ENCODE assay signal across 18 cellular contexts in genomic region chr16:72620348-72620747, GRCh38.
A peak's percentile ranks its signal among the peaks of the same experiment; 100 is the strongest.
DNase-seq lines count a peak whose midpoint lies in the region; ATAC-seq, FAIRE-seq and TF ChIP-seq lines count a peak whose summit lies in the region.
"Had no signal": no experiment of that assay in that cellular context is flagged by ENCODE, and none has a peak within 500 bp of the region (broad histone marks: within the 10 kb centered on the region; RNA-seq: fewer than 3 reads in every experiment).

No MANE protein-coding gene starts in this region.

- H3K27me3 ChIP-seq in HepG2 (ENCODE audit: control insufficient read depth in 1 of 2, insufficient read depth in 2 of 2, low read length in 2 of 2), result no peaks in the 10 kb centered on the region
- H3K27me3 ChIP-seq in right lobe of liver, result no peaks in the 10 kb centered on the region
- no peaks in the 10 kb centered on the region for H3K27me3 ChIP-seq in trophoblast cell (ENCODE audit: insufficient read depth, low read length)
- H3K27me3 ChIP-seq: BLaER1 treated with 17β-estradiol and CSF1 and Interleukin-3, amounts not matched to agents 10 nM and 100 nM had no signal

- no peak for FAIRE-seq in HepG2 (lab: Jason Lieb, UNC)
- FAIRE-seq: H1, HTR-8/SVneo had no signal

- intact Hi-C loops in HepG2 (cut with micrococcal nuclease; ENCODE audit: unreplicated experiment), result no loop called here
- intact Hi-C loops in right lobe of liver (cut with DNase I), result no loop called here

- no peak overlapping the region for H4K91ac ChIP-seq in trophoblast cell (ENCODE audit: low read depth, low read length)

- peaks cover 0 to 2% of the 10 kb centered on the region in 2 experiments; a peak in 1 of 5 replicates for H3K36me3 ChIP-seq in HepG2 (replicated peaks in 1 of 2; ENCODE audit: control insufficient read depth in 1 of 2, insufficient read depth in 2 of 2, low read length in 2 of 2)
- no peaks in the 10 kb centered on the region for H3K36me3 ChIP-seq in right lobe of liver
- H3K36me3 ChIP-seq in trophoblast cell (ENCODE audit: control insufficient read depth in 1 of 2, insufficient read depth in 2 of 2, low read length in 2 of 2), result no peaks in the 10 kb centered on the region
- H3K36me3 ChIP-seq: BLaER1 treated with 17β-estradiol and CSF1 and Interleukin-3, amounts not matched to agents 10 nM and 100 nM; HAP-1 had no signal

- H2BK5ac ChIP-seq in trophoblast cell (ENCODE audit: low read depth, low read length, poor library complexity), result no peak overlapping the region

- no peaks in the 10 kb centered on the region for H4K20me1 ChIP-seq in HepG2 (ENCODE audit: insufficient read depth, low read length)
- H4K20me1 ChIP-seq: BLaER1 treated with 17β-estradiol and CSF1 and Interleukin-3, amounts not matched to agents 10 nM and 100 nM had no signal

- H3K4me3 ChIP-seq in HepG2 (replicated peaks in 1 of 3; ENCODE audit: insufficient read depth in 1 of 3, low read depth in 2 of 3, low read length in 3 of 3) (no peak overlapping the region), right lobe of liver (no peak overlapping the region), trophoblast cell (ENCODE audit: low read depth, low read length) (no peak overlapping the region)
- H3K4me3 ChIP-seq: BLaER1 treated with 17β-estradiol and CSF1 and Interleukin-3, amounts not matched to agents 10 nM and 100 nM; HAP-1 had no signal

- H3K9ac ChIP-seq in HepG2 (ENCODE audit: insufficient read depth, low read depth, low read length), result no peak overlapping the region
- no peak overlapping the region for H3K9ac ChIP-seq in trophoblast cell (ENCODE audit: low read length)
- H3K9ac ChIP-seq: BLaER1 treated with 17β-estradiol and CSF1 and Interleukin-3, amounts not matched to agents 10 nM and 100 nM had no signal

- POLR2A ChIA-PET in HepG2 (lab: Yijun Ruan, JAX), result interaction anchor here (0.8 kb wide), 1 partner anchor 23 kb away, joined by 3 read pairs; no protein-coding TSS in a partner anchor

- H2BK12ac ChIP-seq in trophoblast cell (ENCODE audit: low read length), result no peak overlapping the region

- H2BK120ac ChIP-seq in trophoblast cell (ENCODE audit: insufficient read depth, low read length, poor library complexity), result no peak overlapping the region

- ATAC-seq in HepG2 (no peak), right lobe of liver (no peak), HG02763 (IDR thresholded peaks at IDR 0.05; ENCODE audit: unreplicated experiment) (no peak)

- in situ Hi-C loops in HepG2 (cut with HindIII; ENCODE audit: extremely low pct_ligation_motif_present, low pct_unique_long_range_greater_than_20kb), result no loop called here

- TF ChIP-seq CTCF in HepG2 (CRISPR knock-in tag; IDR thresholded peaks at IDR 0.05), result no peak
- TF ChIP-seq CTCF in right lobe of liver (IDR thresholded peaks at IDR 0.05), result no peak

- H3K4me2 ChIP-seq in HepG2 (ENCODE audit: low read depth, low read length) (no peak overlapping the region), trophoblast cell (ENCODE audit: low read length) (no peak overlapping the region)
- H3K4me2 ChIP-seq: BLaER1 treated with 17β-estradiol and CSF1 and Interleukin-3, amounts not matched to agents 10 nM and 100 nM had no signal

- H3K9me3 ChIP-seq in HepG2 (ENCODE audit: low read length) (no peaks in the 10 kb centered on the region), right lobe of liver (no peaks in the 10 kb centered on the region), trophoblast cell (ENCODE audit: insufficient read depth, low read depth, low read length) (no peaks in the 10 kb centered on the region)
- H3K9me3 ChIP-seq: HAP-1 had no signal

- H3K4me1 ChIP-seq in HepG2 (ENCODE audit: insufficient read depth, low read length), result no peaks in the 10 kb centered on the region
- H3K4me1 ChIP-seq in right lobe of liver, result no peaks in the 10 kb centered on the region
- no peaks in the 10 kb centered on the region for H3K4me1 ChIP-seq in trophoblast cell (ENCODE audit: control insufficient read depth in 1 of 2, insufficient read depth in 2 of 2, low read length in 2 of 2)
- H3K4me1 ChIP-seq: BLaER1 treated with 17β-estradiol and CSF1 and Interleukin-3, amounts not matched to agents 10 nM and 100 nM had no signal

- H4K8ac ChIP-seq in trophoblast cell (ENCODE audit: low read depth, low read length), result no peak overlapping the region

- H3K79me1 ChIP-seq in trophoblast cell (ENCODE audit: low read length), result no peaks in the 10 kb centered on the region

- no peak for TF ChIP-seq RAD21 in HepG2 (CRISPR knock-in tag; IDR thresholded peaks at IDR 0.05)

- no peak overlapping the region for H2AK5ac ChIP-seq in trophoblast cell (ENCODE audit: low read length)

- H2AFZ ChIP-seq in HepG2 (ENCODE audit: low read length), result no peak overlapping the region
- no peak overlapping the region for H2AFZ ChIP-seq in trophoblast cell (ENCODE audit: insufficient read depth, low read length, poor library complexity)

- no peak overlapping the region for H3K23ac ChIP-seq in trophoblast cell (ENCODE audit: low read length)

- DNase-seq in DMS79 (lab: John Stamatoyannopoulos, UW) (peak; percentile 35), DMS79 treated with DMSO at 0.1 percent for 48 hours (lab: John Stamatoyannopoulos, UW) (no peak), HepG2 (ENCODE audit: low spot score) (no peak), right lobe of liver (no peak), left kidney (ENCODE audit: low read depth, low spot score) (peak; percentile 11), trophoblast cell (no peak)
- DNase-seq: 8988T; ACHN; Calu3; CD4-positive, CD25-positive, alpha-beta regulatory T cell; DMS 273 treated with DMSO at 0.1 percent for 48 hours; GF-D8; KBM-7 had no signal

- CTCF ChIA-PET in HepG2 (lab: Yijun Ruan, JAX; ENCODE audit: low intra/inter-chr PET ratio, low total read pairs), result no interaction called here

- no peak overlapping the region for H4K12ac ChIP-seq in trophoblast cell (ENCODE audit: low read depth, low read length)

- H3K4ac ChIP-seq in trophoblast cell (ENCODE audit: low read depth, low read length), result no peak overlapping the region

- no peak overlapping the region for H3K18ac ChIP-seq in trophoblast cell (ENCODE audit: low read length)

- TF ChIP-seq POLR2A in HepG2 (IDR thresholded peaks at IDR 0.05; ENCODE audit: insufficient read depth in 1 of 2, low read depth in 2 of 2, low read length in 2 of 2), result no peak
- no peak for TF ChIP-seq POLR2A in right lobe of liver (IDR thresholded peaks at IDR 0.05)

- TF ChIP-seq EP300 in HepG2 (IDR thresholded peaks at IDR 0.05; ENCODE audit: low read depth in 2 of 2, low read length in 2 of 2) (no peak), HepG2 (CRISPR knock-in tag; IDR thresholded peaks at IDR 0.05; ENCODE audit: borderline replicate concordance) (no peak)

- H3K14ac ChIP-seq in trophoblast cell (ENCODE audit: low read length), result no peak overlapping the region

- peaks cover 2% of the 10 kb centered on the region for H3K79me2 ChIP-seq in HepG2 (ENCODE audit: insufficient read depth, low read length)
- no peaks in the 10 kb centered on the region for H3K79me2 ChIP-seq in trophoblast cell (ENCODE audit: control insufficient read depth, insufficient read depth, low read length, poor library complexity)

- WGBS in HepG2 (ENCODE audit: low lambda C conversion rate), result 92% methylated on average over 4 of the region's 4 CpGs
- WGBS in right lobe of liver (ENCODE audit: insufficient coverage, low coverage, low lambda C conversion rate, missing lambda C conversion rate), result 79% methylated on average over 4 of the region's 4 CpGs
- WGBS in trophoblast cell (ENCODE audit: extremely low coverage, insufficient coverage, insufficient read length), result no CpG with 5 or more reads among the region's 4 CpGs

- H3K27ac ChIP-seq in HepG2 (ENCODE audit: extremely low read length, insufficient read depth, low read length) (no peak overlapping the region), right lobe of liver (no peak overlapping the region), trophoblast cell (ENCODE audit: low read depth, low read length) (no peak overlapping the region)
- H3K27ac ChIP-seq: BLaER1 treated with 17β-estradiol and CSF1 and Interleukin-3, amounts not matched to agents 10 nM and 100 nM had no signal

- no TSS peak for BruUV-seq in HepG2 (replicated peaks; lab: Mats Ljungman, UMichigan)

TF ChIP-seq in HepG2, 621 proteins besides CTCF, POLR2A, EP300 and RAD21:
- TF ChIP-seq ZNF616 (CRISPR knock-in tag; IDR thresholded peaks at IDR 0.05; ENCODE audit: low read depth) (no peak), PTBP1 (IDR thresholded peaks at IDR 0.05; ENCODE audit: low read depth, low read length, poor library complexity, severe bottlenecking) (no peak), MAFF (IDR thresholded peaks at IDR 0.05; ENCODE audit: low read depth, low read length) (peak; percentile 84), ZBTB7A (CRISPR knock-in tag; IDR thresholded peaks at IDR 0.05) (no peak), MAFK (conservative IDR thresholded peaks at IDR 0.05 in 1 of 2, IDR thresholded peaks at IDR 0.05 in 1 of 2; ENCODE audit: low read length in 2 of 2) (peak; percentile 87 to 89)
- TF ChIP-seq, protein P1, sequence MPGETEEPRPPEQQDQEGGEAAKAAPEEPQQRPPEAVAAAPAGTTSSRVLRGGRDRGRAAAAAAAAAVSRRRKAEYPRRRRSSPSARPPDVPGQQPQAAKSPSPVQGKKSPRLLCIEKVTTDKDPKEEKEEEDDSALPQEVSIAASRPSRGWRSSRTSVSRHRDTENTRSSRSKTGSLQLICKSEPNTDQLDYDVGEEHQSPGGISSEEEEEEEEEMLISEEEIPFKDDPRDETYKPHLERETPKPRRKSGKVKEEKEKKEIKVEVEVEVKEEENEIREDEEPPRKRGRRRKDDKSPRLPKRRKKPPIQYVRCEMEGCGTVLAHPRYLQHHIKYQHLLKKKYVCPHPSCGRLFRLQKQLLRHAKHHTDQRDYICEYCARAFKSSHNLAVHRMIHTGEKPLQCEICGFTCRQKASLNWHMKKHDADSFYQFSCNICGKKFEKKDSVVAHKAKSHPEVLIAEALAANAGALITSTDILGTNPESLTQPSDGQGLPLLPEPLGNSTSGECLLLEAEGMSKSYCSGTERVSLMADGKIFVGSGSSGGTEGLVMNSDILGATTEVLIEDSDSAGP (CRISPR knock-in tag; IDR thresholded peaks at IDR 0.05; ENCODE audit: borderline replicate concordance), result no peak
TF ChIP-seq in HepG2: peak in this region for 2.

Comparison
In these comparisons a context has a peak if more than half of its experiments do, and no peak if none do; other contexts are left out.
1. DNase-seq: peak in DMS79 (single experiment) and left kidney (single experiment); none in DMS79 treated with DMSO at 0.1 percent for 48 hours (single experiment), HepG2 (single experiment), right lobe of liver (0 of 3) and trophoblast cell (0 of 2).